9 cellular contexts compared by ENCODE assay signal in the genomic region with DNA sequence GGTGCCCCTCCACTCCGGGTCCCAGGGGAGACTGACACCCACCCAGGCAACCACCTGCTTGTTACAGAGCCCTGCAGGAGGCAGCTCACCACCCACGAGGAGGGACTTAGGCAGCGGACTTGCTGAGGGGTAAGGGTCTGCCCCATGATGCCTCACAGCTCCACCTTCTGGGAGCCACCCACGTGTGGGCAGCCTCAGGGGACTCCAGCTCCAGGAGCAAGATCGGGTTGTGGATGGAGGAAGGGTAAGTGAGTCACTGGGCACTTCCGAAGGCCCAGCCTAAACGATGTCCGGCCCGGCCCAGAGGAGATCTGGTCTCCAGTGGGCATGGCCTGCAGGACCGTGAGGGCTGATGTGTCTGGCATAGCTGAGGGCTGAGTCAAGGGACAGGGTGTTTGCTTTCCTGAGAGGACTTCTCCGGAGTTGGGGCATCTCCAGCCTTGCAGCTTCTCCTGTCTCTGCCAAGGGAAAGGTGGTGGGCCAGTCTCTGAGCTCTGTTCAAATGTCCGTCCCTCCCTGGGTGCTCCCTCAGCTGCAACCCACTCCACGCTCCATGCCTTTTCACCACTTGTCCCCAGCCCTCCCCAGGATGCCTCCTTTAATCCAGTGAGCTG. TPM values are rescaled to one million over a fixed set of nuclear protein-coding genes. Genes with fewer than 3 reads are reported as not detected.
DNase-seq lines count a peak whose midpoint lies in the region; ATAC-seq and TF ChIP-seq lines count a peak whose summit lies in the region.
"Had no signal": no experiment of that assay in that cellular context is flagged by ENCODE, and none has a peak within 500 bp of the region (broad histone marks: within the 10 kb centered on the region; RNA-seq: fewer than 3 reads in every experiment).

No MANE protein-coding gene starts in this region.

- H3K4me2 ChIP-seq in Loucy (ENCODE audit: low read depth, low read length, poor library complexity, severe bottlenecking), result no peak overlapping the region
- H3K4me2 ChIP-seq in neural progenitor cell, result no peak overlapping the region

- H3K9ac ChIP-seq in Loucy (ENCODE audit: low read depth, low read length, poor library complexity, severe bottlenecking) (no peak overlapping the region), neural progenitor cell (no peak overlapping the region)

- H3K4me1 ChIP-seq in Loucy (ENCODE audit: insufficient read depth, low read length, poor library complexity, severe bottlenecking) (no peaks in the 10 kb centered on the region), neural progenitor cell (no peaks in the 10 kb centered on the region), Caco-2 (peaks cover 23% of the 10 kb centered on the region)

- BruUV-seq in Caco-2 (replicated peaks; lab: Mats Ljungman, UMichigan), result no TSS peak

- no peaks in the 10 kb centered on the region for H3K36me3 Mint-ChIP-seq in neural progenitor cell
- H3K36me3 Mint-ChIP-seq in Caco-2 (ENCODE audit: insufficient read depth, unreplicated experiment), result no peaks in the 10 kb centered on the region

- CTCF ChIA-PET in Caco-2 (lab: Charles Lee), result interaction anchor here (0.7 to 3.6 kb wide), 19 partner anchors 9 to 354 kb away, joined by 3 to 41 read pairs (median 4); a partner anchor contains a TSS

- H3K4me3 ChIP-seq in Loucy (ENCODE audit: low read length, poor library complexity, severe bottlenecking) (no peak overlapping the region), choroid plexus epithelial cell (ENCODE audit: low read depth, low read length) (no peak overlapping the region), neural progenitor cell (no peak overlapping the region), Caco-2 (ENCODE audit: low read depth, low read length) (no peak overlapping the region)

- intact Hi-C loops in Caco-2 (cut with micrococcal nuclease; ENCODE audit: unreplicated experiment), result loop anchor here (1.0 to 2.0 kb wide), 4 partner anchors 41 to 104 kb away; no protein-coding TSS in a partner anchor

- peak; percentile 76 for DNase-seq in AG08396 (ENCODE audit: low spot score)
- peak; percentile 16 for DNase-seq in choroid plexus epithelial cell (ENCODE audit: low read depth)
- no peak for DNase-seq in neural progenitor cell (ENCODE audit: low spot score)
- DNase-seq in stimulated activated CD4-positive, alpha-beta T cell treated with anti-CD3 and anti-CD28 coated beads, Interleukin-12 subunit alpha, Interleukin-12 subunit beta, amount 100 ng/mL, for 4 hours, result no peak
- DNase-seq in Caco-2, result no peak
- DNase-seq in NCI-H2227 treated with DMSO at 0.1 percent for 48 hours (lab: John Stamatoyannopoulos, UW), result no peak

- POLR2A ChIA-PET in Caco-2 (lab: Charles Lee), result no interaction called here

- no peaks in the 10 kb centered on the region for H3K9me2 ChIP-seq in Loucy (replicated peaks; ENCODE audit: low read depth, low read length)

- peak overlapping the region; percentile 82 for H2AFZ ChIP-seq in Loucy (ENCODE audit: low read length)
- peak overlapping the region; percentile 81 for H2AFZ ChIP-seq in neural progenitor cell (replicated peaks)

- no peak overlapping the region for H3K4me3 Mint-ChIP-seq in neural progenitor cell
- no peak overlapping the region for H3K4me3 Mint-ChIP-seq in Caco-2 (ENCODE audit: unreplicated experiment)

- H4K20me1 ChIP-seq in Loucy (ENCODE audit: insufficient read depth, low read length, poor library complexity, severe bottlenecking) (no peaks in the 10 kb centered on the region), neural progenitor cell (ENCODE audit: low read depth) (no peaks in the 10 kb centered on the region)

- H3K27ac ChIP-seq in neural progenitor cell, result no peak overlapping the region

- H3K79me2 ChIP-seq in Loucy (ENCODE audit: insufficient read depth, low read length), result no peaks in the 10 kb centered on the region
- no peaks in the 10 kb centered on the region for H3K79me2 ChIP-seq in neural progenitor cell (ENCODE audit: low read depth)

- H3K9me3 ChIP-seq in Loucy (ENCODE audit: insufficient read depth, low read depth, low read length), result no peaks in the 10 kb centered on the region
- H3K9me3 ChIP-seq in neural progenitor cell (ENCODE audit: low read depth), result no peaks in the 10 kb centered on the region
- H3K9me3 ChIP-seq in Caco-2, result no peaks in the 10 kb centered on the region

- peaks cover 2% of the 10 kb centered on the region for H3K27me3 Mint-ChIP-seq in neural progenitor cell (ENCODE audit: insufficient read depth, low read depth)
- H3K27me3 Mint-ChIP-seq in Caco-2 (ENCODE audit: insufficient read depth, unreplicated experiment), result no peaks in the 10 kb centered on the region

- H3K27ac Mint-ChIP-seq in neural progenitor cell (no peak overlapping the region), Caco-2 (ENCODE audit: unreplicated experiment) (no peak overlapping the region)
- H3K27ac Mint-ChIP-seq: activated CD8-positive, alpha-beta T cell treated with anti-CD3 and anti-CD28 coated beads for 36 hours had no signal

- H3K4me1 Mint-ChIP-seq in neural progenitor cell (no peaks in the 10 kb centered on the region), Caco-2 (ENCODE audit: low read depth, unreplicated experiment) (peaks cover 13% of the 10 kb centered on the region)

- H3K9me3 Mint-ChIP-seq in neural progenitor cell, result no peaks in the 10 kb centered on the region
- no peaks in the 10 kb centered on the region for H3K9me3 Mint-ChIP-seq in Caco-2 (ENCODE audit: unreplicated experiment)
- H3K9me3 Mint-ChIP-seq: activated CD8-positive, alpha-beta T cell treated with anti-CD3 and anti-CD28 coated beads for 36 hours had no signal

- H3K36me3 ChIP-seq in Loucy (ENCODE audit: insufficient read depth, low read length), result no peaks in the 10 kb centered on the region
- no peaks in the 10 kb centered on the region for H3K36me3 ChIP-seq in neural progenitor cell
- no peaks in the 10 kb centered on the region for H3K36me3 ChIP-seq in Caco-2 (ENCODE audit: control insufficient read depth, insufficient read depth, low read length)

- H3F3A ChIP-seq in Loucy (ENCODE audit: low read depth) (no peaks in the 10 kb centered on the region), neural progenitor cell (ENCODE audit: low read depth) (no peaks in the 10 kb centered on the region)

- no peak for ATAC-seq in GM19463 (IDR thresholded peaks at IDR 0.05; ENCODE audit: unreplicated experiment)

- TF ChIP-seq CTCF in Loucy (conservative IDR thresholded peaks at IDR 0.05; ENCODE audit: low read length), result no peak
- TF ChIP-seq CTCF in choroid plexus epithelial cell (conservative IDR thresholded peaks at IDR 0.05; ENCODE audit: low read depth, low read length), result no peak
- TF ChIP-seq CTCF in neural progenitor cell (IDR thresholded peaks at IDR 0.05), result no peak
- no peak for TF ChIP-seq CTCF in Caco-2 (IDR thresholded peaks at IDR 0.05; ENCODE audit: insufficient read depth in 1 of 2, low read depth in 1 of 2, low read length in 1 of 2, severe bottlenecking in 1 of 2, unreplicated experiment in 1 of 2)

- H3K27me3 ChIP-seq in Loucy (ENCODE audit: insufficient read depth, low read length, poor library complexity, severe bottlenecking) (no peaks in the 10 kb centered on the region), neural progenitor cell (no peaks in the 10 kb centered on the region), Caco-2 (replicated peaks; ENCODE audit: control insufficient read depth, insufficient read depth, low read length) (no peaks in the 10 kb centered on the region)

RNA-seq across cellular contexts. Expression of a gene that starts 32.3 kb away (rescaled TPM):
- total RNA-seq in neural progenitor cell (ENCODE audit: low replicate concordance) (0.45 and 0.84 TPM in 2 replicates), Caco-2 (2022) (10.4 and 11.4 TPM in 2 replicates)
- total RNA-seq: activated CD8-positive, alpha-beta T cell treated with anti-CD3 and anti-CD28 coated beads for 36 hours had no signal

RNA-seq across cellular contexts. Expression of a gene that starts 43.7 kb away (rescaled TPM):
- 15.6 and 22.2 TPM in 2 replicates for total RNA-seq in neural progenitor cell (ENCODE audit: low replicate concordance)
- 27.2 and 32.7 TPM in 2 replicates for total RNA-seq in Caco-2 (2022)

Comparison
In these comparisons a context has a peak if more than half of its experiments do, and no peak if none do; other contexts are left out.
1. DNase-seq: peak in AG08396 (single experiment) and choroid plexus epithelial cell (single experiment); none in neural progenitor cell (single experiment), stimulated activated CD4-positive, alpha-beta T cell treated with anti-CD3 and anti-CD28 coated beads, Interleukin-12 subunit alpha, Interleukin-12 subunit beta, amount 100 ng/mL, for 4 hours (single experiment), Caco-2 (0 of 2) and NCI-H2227 treated with DMSO at 0.1 percent for 48 hours (single experiment).